Comparison of ENCODE assay signal across 22 cellular contexts in genomic region chr3:152688313-152688712, GRCh38.
DNase-seq lines count a peak whose midpoint lies in the region; ATAC-seq, FAIRE-seq and TF ChIP-seq lines count a peak whose summit lies in the region.
"Had no signal": no experiment of that assay in that cellular context is flagged by ENCODE, and none has a peak within 500 bp of the region (broad histone marks: within the 10 kb centered on the region; RNA-seq: fewer than 3 reads in every experiment).

No MANE protein-coding gene starts in this region.

- H3K4me3 ChIP-seq in SK-N-MC = no peak overlapping the region
- H3K4me3 ChIP-seq: tibial artery had no signal

- H3K4me1 ChIP-seq in foreskin keratinocyte = no peaks in the 10 kb centered on the region
- H3K4me1 ChIP-seq: tibial artery had no signal

- no peaks in the 10 kb centered on the region for H3K36me3 ChIP-seq in SK-N-MC (ENCODE audit: insufficient read depth, low read length)
- H3K36me3 ChIP-seq: tibial artery had no signal

- ATAC-seq in foreskin keratinocyte (peak; percentile 46), GM19452 (IDR thresholded peaks at IDR 0.05; ENCODE audit: unreplicated experiment) (no peak)
- ATAC-seq: SK-N-SH treated with all-trans-retinoic acid at 6 μM for 48 hours; stimulated activated naive B cell treated with anti-CD40 and anti-IgM and Interleukin-4, amounts not matched to agents 10 μg/mL and 1 μg/mL and 100 μg/mL, for 72 hours had no signal

- no peak overlapping the region for H3K27ac ChIP-seq in SK-N-MC
- H3K27ac ChIP-seq in foreskin keratinocyte = no peak overlapping the region
- H3K27ac ChIP-seq: tibial artery had no signal

- TF ChIP-seq POLR2A in H54 (IDR thresholded peaks at IDR 0.05; ENCODE audit: low read depth, low read length) = no peak

- peak; percentile 85 for FAIRE-seq in H54 (lab: Jason Lieb, UNC)

- no peak overlapping the region for H3K9ac ChIP-seq in SK-N-MC (ENCODE audit: insufficient read length)

- no peaks in the 10 kb centered on the region for H3K27me3 ChIP-seq in foreskin keratinocyte
- H3K27me3 ChIP-seq: tibial artery had no signal

- TF ChIP-seq CTCF in foreskin keratinocyte (conservative IDR thresholded peaks at IDR 0.05) = no peak

- DNase-seq in A172 (ENCODE audit: low spot score) (peak; percentile 11), H54 (ENCODE audit: insufficient read length, low spot score) (peak; percentile 3), SK-N-MC (ENCODE audit: low read depth, low spot score) (peak; percentile 40), foreskin keratinocyte (no peak), COLO668 (lab: John Stamatoyannopoulos, UW; ENCODE audit: unreplicated experiment) (no peak), pons (ENCODE audit: low spot score) (no peak)
- DNase-seq in stimulated activated naive CD4-positive, alpha-beta T cell (lab: John Stamatoyannopoulos, UW) = no peak
- DNase-seq: activated CD4-positive, alpha-beta T cell treated with anti-CD3 and anti-CD28 coated beads for 48 hours; activated CD8-positive, alpha-beta memory T cell treated with anti-CD3 and anti-CD28 coated beads, Interleukin-2, amount 50 U/mL, for 4 hours; activated gamma-delta T cell; CD4-positive, CD25-positive, alpha-beta regulatory T cell; effector memory CD4-positive, alpha-beta T cell; hippocampal formation; kidney glomerular epithelial cell; midbrain; MM.1S; NCI-H187; NCI-H510A; stimulated activated naive B cell treated with anti-CD40 and anti-IgM and Interleukin-4, amounts not matched to agents 10 μg/mL and 1 μg/mL and 100 μg/mL, for 72 hours; tibial artery had no signal

- H3K9me3 ChIP-seq in SK-N-MC (ENCODE audit: low read depth, low read length) = no peaks in the 10 kb centered on the region
- H3K9me3 ChIP-seq: tibial artery had no signal

Comparison
In these comparisons a context has a peak if more than half of its experiments do, and no peak if none do; other contexts are left out.
1. DNase-seq: peak in A172 (single experiment), H54 (single experiment) and SK-N-MC (single experiment); none in foreskin keratinocyte (0 of 2), COLO668 (single experiment), stimulated activated naive CD4-positive, alpha-beta T cell (0 of 6) and pons (single experiment).